9 cellular contexts compared by ENCODE assay signal in genomic region chr11:73729594-73730206, GRCh38. TPM values are rescaled to one million over a fixed set of nuclear protein-coding genes. Genes with fewer than 3 reads are reported as not detected.
A peak's percentile ranks its signal among the peaks of the same experiment; 100 is the strongest.
DNase-seq lines count a peak whose midpoint lies in the region; ATAC-seq, FAIRE-seq and TF ChIP-seq lines count a peak whose summit lies in the region.
"Had no signal": no experiment of that assay in that cellular context is flagged by ENCODE, and none has a peak within 500 bp of the region (broad histone marks: within the 10 kb centered on the region; RNA-seq: fewer than 3 reads in every experiment).

No MANE protein-coding gene starts in this region.

- whole genome bisulfite sequencing in stomach, 5 donors, result 76 to 93% (median 91%) methylated on average over 3 of the region's 3 CpGs

- no peak for TF ChIP-seq POLR2A in stomach (IDR thresholded peaks at IDR 0.05)

- H3K36me3 Mint-ChIP-seq in T-cell, result peaks cover 37% of the 10 kb centered on the region

- peak overlapping the region; percentile 32 to 45 for H3K27ac Mint-ChIP-seq in T-cell

- H3K4me3 Mint-ChIP-seq in T-cell, result no peak overlapping the region

- dilution Hi-C loops in keratinocyte (cut with MboI; ENCODE audit: extremely low pct_ligation_motif_present, low sequenced_read_pairs), result no loop called here

- DNase-seq in AG09309 (ENCODE audit: low read depth), result no peak
- DNase-seq in GM12865 (ENCODE audit: low read depth), result no peak
- peak in 4 of 34 experiments; percentile 1 to 10 (median 4) for DNase-seq in T-cell
- DNase-seq in keratinocyte (ENCODE audit: low read depth, low spot score), result no peak
- no peak for DNase-seq in SIG-M5 (lab: John Stamatoyannopoulos, UW)
- DNase-seq in stimulated activated CD4-positive, alpha-beta T cell treated with anti-CD3 and anti-CD28 coated beads, Interleukin-4, amount 100 ng/mL, for 1 hour, result no peak
- DNase-seq in stomach, result no peak

- peaks cover 6% of the 10 kb centered on the region for H4K20me1 ChIP-seq in keratinocyte (ENCODE audit: control insufficient read depth, extremely low read depth, insufficient read depth, low read length)

- POLR2A ChIA-PET in T-cell (lab: Charles Lee), result no interaction called here

- peaks cover 25 to 38% (median 35%) of the 10 kb centered on the region in 3 donors for H3K4me1 Mint-ChIP-seq in T-cell

- no peaks in the 10 kb centered on the region for H3K9me3 Mint-ChIP-seq in T-cell

- H3K9me1 ChIP-seq in keratinocyte (ENCODE audit: control insufficient read depth, extremely low read depth, insufficient read depth, low read length), result peaks cover 2% of the 10 kb centered on the region

- TF ChIP-seq CTCF in AG09309 (IDR thresholded peaks at IDR 0.05; ENCODE audit: control insufficient read depth, insufficient read depth, low read depth, low read length, missing control alignments) (peak; percentile 38), GM12865 (IDR thresholded peaks at IDR 0.05; ENCODE audit: insufficient read depth, low read depth, low read length, missing control alignments) (peak; percentile 39), keratinocyte (optimal IDR thresholded peaks at IDR 0.05 in 1 of 3, IDR thresholded peaks at IDR 0.05 in 1 of 3, conservative IDR thresholded peaks at IDR 0.05 in 1 of 3; ENCODE audit: extremely low read depth in 1 of 3, insufficient read depth in 2 of 3, low read length in 3 of 3) (peak; percentile 8 to 71 (median 48)), stomach (IDR thresholded peaks at IDR 0.05) (peak in 3 of 7 experiments; percentile 6 to 13 (median 10))

- TF ChIP-seq EP300 in stomach (IDR thresholded peaks at IDR 0.05), result no peak

- H3K27me3 ChIP-seq in keratinocyte (ENCODE audit: control insufficient read depth, extremely low read depth, insufficient read depth, low read length) (no peaks in the 10 kb centered on the region), stomach (no peaks in the 10 kb centered on the region)

- no peak for ATAC-seq in T-cell (replicated peaks in 1 of 4)
- ATAC-seq in HG02938 (IDR thresholded peaks at IDR 0.05; ENCODE audit: unreplicated experiment), result no peak

- H3K4me3 ChIP-seq in AG09309 (ENCODE audit: control insufficient read depth, low read depth, low read length), result no peak overlapping the region
- H3K4me3 ChIP-seq in GM12865 (ENCODE audit: low read depth, low read length), result no peak overlapping the region
- H3K4me3 ChIP-seq in keratinocyte (ENCODE audit: control insufficient read depth in 2 of 3, extremely low read depth in 1 of 3, insufficient read depth in 2 of 3, low read depth in 1 of 3, low read length in 3 of 3), result no peak overlapping the region
- no peak overlapping the region for H3K4me3 ChIP-seq in stomach
- H3K4me3 ChIP-seq: skin epidermis had no signal

- FAIRE-seq in keratinocyte (lab: Jason Lieb, UNC), result no peak

- no peaks in the 10 kb centered on the region for H3K27me3 Mint-ChIP-seq in T-cell

- no peak overlapping the region for H3K4me2 ChIP-seq in keratinocyte (ENCODE audit: control insufficient read depth, extremely low read depth, insufficient read depth, low read depth, low read length)

- CTCF ChIA-PET in T-cell (lab: Charles Lee), result no interaction called here

- H3K27ac ChIP-seq in keratinocyte (ENCODE audit: control insufficient read depth, insufficient read depth, low read length), result no peak overlapping the region
- no peak overlapping the region for H3K27ac ChIP-seq in stomach
- H3K27ac ChIP-seq: skin epidermis had no signal

- H3K9me3 ChIP-seq in keratinocyte (ENCODE audit: control insufficient read depth, low read depth, low read length) (no peaks in the 10 kb centered on the region), stomach (no peaks in the 10 kb centered on the region)

- intact Hi-C loops in stomach (cut with DNase I; ENCODE audit: low total_unique reads), result no loop called here

- H3K9ac ChIP-seq in keratinocyte (ENCODE audit: control insufficient read depth, extremely low read depth, insufficient read depth, low read length), result no peak overlapping the region

- H3K36me3 ChIP-seq in keratinocyte (ENCODE audit: control insufficient read depth in 2 of 2, extremely low read depth in 1 of 2, insufficient read depth in 2 of 2, low read length in 2 of 2), result peaks cover 5 to 8% of the 10 kb centered on the region in 2 experiments
- peaks cover 0 to 20% (median 9%) of the 10 kb centered on the region in 4 donors for H3K36me3 ChIP-seq in stomach

- H3K4me1 ChIP-seq in keratinocyte (ENCODE audit: control insufficient read depth, extremely low read depth, insufficient read depth, low read length) (no peaks in the 10 kb centered on the region), stomach (peaks cover 0 to 14% (median 6%) of the 10 kb centered on the region in 4 donors)

- peaks cover 72% of the 10 kb centered on the region for H3K79me2 ChIP-seq in keratinocyte (ENCODE audit: control insufficient read depth, insufficient read depth, low read length)

- H2AFZ ChIP-seq in keratinocyte (ENCODE audit: control insufficient read depth, low read length), result no peak overlapping the region

RNA-seq across cellular contexts. Expression of gene RAB6A, which starts 31.2 kb away (rescaled TPM):
- total RNA-seq in T-cell, result 100 to 1,000 TPM in 3 of 5 donors, 10 to 100 TPM in 2; 58.1 to 118 (median 102) TPM
- polyA plus RNA-seq in keratinocyte, result 99.9 to 143 TPM (median 142 TPM) in 3 replicates
- polyA plus RNA-seq in keratinocyte (2011; ENCODE audit: low read depth), result 273 TPM
- polyA plus RNA-seq in keratinocyte (2011; cell fraction: cytosol; rRNA removed), result 96.5 and 188 TPM in 2 replicates
- polyA plus RNA-seq in keratinocyte (2011; cell fraction: nucleus; rRNA removed), result 77.1 and 97.8 TPM in 2 replicates
- 84.5 and 124 TPM in 2 replicates for polyA plus RNA-seq in keratinocyte (2012; ENCODE audit: low replicate concordance)
- polyA minus RNA-seq in keratinocyte, result 34.8 to 224 TPM (median 102 TPM) in 3 replicates
- polyA minus RNA-seq in keratinocyte (2011; cell fraction: cytosol; rRNA and poly(A)+ RNA removed), result 164 TPM
- polyA minus RNA-seq in keratinocyte (2011; cell fraction: nucleus; rRNA and poly(A)+ RNA removed), result 50.1 and 104 TPM in 2 replicates
- 100 to 1,000 TPM in 2 of 5 donors, 10 to 100 TPM in 3; 43.2 to 373 (median 89.4) TPM for total RNA-seq in stomach
- polyA plus RNA-seq in stomach, result 10 to 100 TPM; 34.7 to 64.5 (median 49.3) TPM

RNA-seq across cellular contexts. Expression of gene MRPL48, which starts 58.0 kb away (rescaled TPM):
- 10 to 100 TPM; 21.9 to 26.6 (median 25.7) TPM for total RNA-seq in T-cell
- 46.3 to 72.2 TPM (median 53.0 TPM) in 3 replicates for polyA plus RNA-seq in keratinocyte
- 18.4 TPM for polyA plus RNA-seq in keratinocyte (2011; ENCODE audit: low read depth)
- polyA plus RNA-seq in keratinocyte (2011; cell fraction: cytosol; rRNA removed), result 38.9 and 55.8 TPM in 2 replicates
- 20.2 and 21.1 TPM in 2 replicates for polyA plus RNA-seq in keratinocyte (2011; cell fraction: nucleus; rRNA removed)
- polyA plus RNA-seq in keratinocyte (2012; ENCODE audit: low replicate concordance), result 28.3 and 48.7 TPM in 2 replicates
- 8.6 to 28.9 TPM (median 16.7 TPM) in 3 replicates for polyA minus RNA-seq in keratinocyte
- polyA minus RNA-seq in keratinocyte (2011; cell fraction: cytosol; rRNA and poly(A)+ RNA removed), result 11.9 TPM
- polyA minus RNA-seq in keratinocyte (2011; cell fraction: nucleus; rRNA and poly(A)+ RNA removed), result 11.8 and 13.7 TPM in 2 replicates
- total RNA-seq in stomach, result 100 to 1,000 TPM in 1 of 5 donors, 10 to 100 TPM in 2, 1 to 10 TPM in 2; 1.2 to 118 (median 19.7) TPM
- polyA plus RNA-seq in stomach, result 10 to 100 TPM; 36.1 to 50.5 (median 38.6) TPM
